In genomic region chr1:103948526-103948925, GRCh38 we compare ENCODE assay signal across 11 cellular contexts.
DNase-seq lines count a peak whose midpoint lies in the region; TF ChIP-seq lines count a peak whose summit lies in the region.
"Had no signal": no experiment of that assay in that cellular context is flagged by ENCODE, and none has a peak within 500 bp of the region (broad histone marks: within the 10 kb centered on the region; RNA-seq: fewer than 3 reads in every experiment).

No MANE protein-coding gene starts in this region.

- no peak overlapping the region for H3K4me3 ChIP-seq in NB4 (ENCODE audit: low read depth, low read length)
- H3K4me3 ChIP-seq: left ventricle myocardium inferior had no signal

- DNase-seq in NCI-H2171 treated with DMSO at 0.1 percent for 48 hours (lab: John Stamatoyannopoulos, UW) (peak; percentile 2), NCI-H2171 (lab: John Stamatoyannopoulos, UW) (no peak), NB4 (ENCODE audit: low read depth) (peak; percentile 12), pons (ENCODE audit: low spot score) (peak; percentile 30), glomerular visceral epithelial cell (ENCODE audit: extremely low spot score) (no peak), NCI-H2227 treated with DMSO at 0.1 percent for 48 hours (lab: John Stamatoyannopoulos, UW) (no peak)
- DNase-seq in effector CD8-positive, alpha-beta T cell (lab: John Stamatoyannopoulos, UW), result no peak
- DNase-seq: anterior cingulate cortex, left ventricle myocardium inferior, NCI-H1048 had no signal

- no peak for TF ChIP-seq POLR2A in NB4 (IDR thresholded peaks at IDR 0.05; ENCODE audit: extremely low read depth, insufficient read length)

- no peaks in the 10 kb centered on the region for H3K36me3 Mint-ChIP-seq in brain

- H3K4me1 Mint-ChIP-seq in brain, result no peaks in the 10 kb centered on the region

- H3K9me3 Mint-ChIP-seq in brain, result no peaks in the 10 kb centered on the region

- no peak overlapping the region for H3K4me3 Mint-ChIP-seq in brain

- H3K27ac Mint-ChIP-seq in brain, result no peak overlapping the region

- TF ChIP-seq CTCF in NB4 (IDR thresholded peaks at IDR 0.05; ENCODE audit: low read depth, low read length) (no peak), brain (conservative IDR thresholded peaks at IDR 0.05) (peak; percentile 52 to 53)

- peaks cover 4% of the 10 kb centered on the region for H3K27me3 Mint-ChIP-seq in brain

Comparison
In these comparisons a context has a peak if more than half of its experiments do, and no peak if none do; other contexts are left out.
1. DNase-seq: peak in NCI-H2171 treated with DMSO at 0.1 percent for 48 hours (single experiment), NB4 (single experiment) and pons (single experiment); none in NCI-H2171 (single experiment), effector CD8-positive, alpha-beta T cell (single experiment), glomerular visceral epithelial cell (single experiment) and NCI-H2227 treated with DMSO at 0.1 percent for 48 hours (single experiment).